Comparison of ENCODE assay signal across 16 cellular contexts in the genomic region with DNA sequence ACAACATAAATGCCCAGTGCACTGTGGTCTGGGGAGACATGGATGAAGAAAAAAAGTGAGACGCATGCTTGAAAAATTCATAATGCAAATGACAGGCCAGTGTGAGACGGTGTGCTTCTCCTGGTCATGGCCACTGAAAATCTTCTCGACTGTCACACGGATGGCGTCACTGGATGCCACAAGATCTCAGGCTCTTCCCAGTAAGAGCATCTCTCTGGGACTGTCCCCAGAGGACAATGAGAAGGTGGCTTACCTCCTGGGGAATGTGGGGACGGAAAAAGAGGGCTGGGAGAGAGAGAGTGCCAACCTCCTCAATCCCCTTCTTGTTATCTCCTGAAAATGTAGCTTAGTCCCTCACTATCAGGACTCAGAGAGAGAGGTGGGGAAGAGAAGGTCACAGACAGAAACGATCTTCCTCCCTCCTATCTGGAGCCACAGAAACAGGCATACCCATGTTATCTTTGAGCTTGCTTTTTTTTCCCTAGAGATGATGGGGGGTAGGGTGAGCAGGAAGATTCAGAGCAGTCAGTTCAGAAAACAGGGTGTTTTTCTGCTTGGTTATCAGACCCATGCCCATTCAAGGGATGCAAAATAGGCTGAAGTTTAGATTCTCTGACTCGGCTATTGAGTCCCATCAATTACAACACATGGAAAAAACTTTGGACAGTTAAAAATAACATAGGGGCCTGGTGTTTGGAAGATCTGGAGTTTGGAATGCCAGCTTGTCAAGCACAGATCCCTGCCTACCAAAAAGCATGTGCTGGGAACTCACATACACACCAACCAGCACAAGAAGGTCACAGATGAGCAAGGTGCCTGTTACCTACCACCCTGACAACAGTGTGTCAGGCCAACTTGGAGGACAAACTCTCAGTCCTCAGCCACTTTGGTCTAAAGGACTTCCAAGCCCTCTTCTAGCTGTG.
"Had no signal": no experiment of that assay in that cellular context is flagged by ENCODE, and none has a peak within 500 bp of the region (broad histone marks: within the 10 kb centered on the region; RNA-seq: fewer than 3 reads in every experiment).

No MANE protein-coding gene starts in this region.

- H3K9me3 ChIP-seq: adrenal gland, transverse colon had no signal

- ATAC-seq: activated CD4-positive, CD25-positive, alpha-beta regulatory T cell treated with anti-CD3 and anti-CD28 coated beads, Interleukin-2, amount 50 U/mL, for 24 hours; naive thymus-derived CD4-positive, alpha-beta T cell; stimulated activated naive CD8-positive, alpha-beta T cell treated with anti-CD3 and anti-CD28 coated beads, Interleukin-15, Interleukin-2, amounts not matched to agents 100 U/mL and 50 U/mL, for 24 hours had no signal

- H3K9ac ChIP-seq: parathyroid adenoma had no signal

- H3K27ac Mint-ChIP-seq: naive thymus-derived CD4-positive, alpha-beta T cell had no signal

- H3K4me1 ChIP-seq: adrenal gland, parathyroid adenoma had no signal

- H3K27ac ChIP-seq: adrenal gland, parathyroid adenoma, transverse colon had no signal

- H3K4me2 ChIP-seq: smooth muscle cell had no signal

- H3K4me3 Mint-ChIP-seq: naive thymus-derived CD4-positive, alpha-beta T cell had no signal

- H2AFZ ChIP-seq: parathyroid adenoma had no signal

- H3K36me3 ChIP-seq: adrenal gland, transverse colon had no signal

- H3K27me3 ChIP-seq: adrenal gland, transverse colon had no signal

- H3K4me3 ChIP-seq: adrenal gland, coronary artery, smooth muscle cell, transverse colon had no signal

- DNase-seq: activated CD4-positive, alpha-beta T cell treated with anti-CD3 and anti-CD28 coated beads, Interleukin-2, amount 50 U/mL, for 4 hours; activated naive CD4-positive, alpha-beta T cell treated with anti-CD3 and anti-CD28 coated beads, Interleukin-2, amount 50 U/mL, for 16 hours; activated T-cell treated with anti-CD3 and anti-CD28 coated beads, Interleukin-2, amount 50 U/mL, for 1 hour; adrenal gland; caudate nucleus; effector CD4-positive, alpha-beta T cell; foreskin fibroblast; left colon; naive thymus-derived CD4-positive, alpha-beta T cell; stimulated activated naive CD8-positive, alpha-beta T cell treated with anti-CD3 and anti-CD28 coated beads, Interleukin-15, Interleukin-2, amounts not matched to agents 100 U/mL and 50 U/mL, for 24 hours; T-helper 2 cell; transverse colon had no signal
